In genomic region chr5:7043797-7044196, GRCh38 we compare ENCODE assay signal across 11 cellular contexts.
"Had no signal": no experiment of that assay in that cellular context is flagged by ENCODE, and none has a peak within 500 bp of the region (broad histone marks: within the 10 kb centered on the region; RNA-seq: fewer than 3 reads in every experiment).

No MANE protein-coding gene starts in this region.

- H3K4me2 ChIP-seq: GM23338 had no signal

- H3K36me3 ChIP-seq: HAP-1 had no signal

- FAIRE-seq: H1, H54 had no signal

- DNase-seq: GM23248, GOT3, H7, H9, HCEC 1CT, HFFc6 had no signal

- H3K9me3 ChIP-seq: HAP-1 had no signal

- H3K27ac ChIP-seq: GM23248 had no signal

- H2AFZ ChIP-seq: GM23248, GM23338 had no signal

- ATAC-seq: GM23338, HCT116 had no signal

- H3K9ac ChIP-seq: GM23248 had no signal

- H3K4me3 ChIP-seq: GM23248, GM23338, HAP-1 had no signal

- H3K4me1 ChIP-seq: HAP-1 had no signal
